Comparison of ENCODE assay signal across 1 cellular context in the genomic region with DNA sequence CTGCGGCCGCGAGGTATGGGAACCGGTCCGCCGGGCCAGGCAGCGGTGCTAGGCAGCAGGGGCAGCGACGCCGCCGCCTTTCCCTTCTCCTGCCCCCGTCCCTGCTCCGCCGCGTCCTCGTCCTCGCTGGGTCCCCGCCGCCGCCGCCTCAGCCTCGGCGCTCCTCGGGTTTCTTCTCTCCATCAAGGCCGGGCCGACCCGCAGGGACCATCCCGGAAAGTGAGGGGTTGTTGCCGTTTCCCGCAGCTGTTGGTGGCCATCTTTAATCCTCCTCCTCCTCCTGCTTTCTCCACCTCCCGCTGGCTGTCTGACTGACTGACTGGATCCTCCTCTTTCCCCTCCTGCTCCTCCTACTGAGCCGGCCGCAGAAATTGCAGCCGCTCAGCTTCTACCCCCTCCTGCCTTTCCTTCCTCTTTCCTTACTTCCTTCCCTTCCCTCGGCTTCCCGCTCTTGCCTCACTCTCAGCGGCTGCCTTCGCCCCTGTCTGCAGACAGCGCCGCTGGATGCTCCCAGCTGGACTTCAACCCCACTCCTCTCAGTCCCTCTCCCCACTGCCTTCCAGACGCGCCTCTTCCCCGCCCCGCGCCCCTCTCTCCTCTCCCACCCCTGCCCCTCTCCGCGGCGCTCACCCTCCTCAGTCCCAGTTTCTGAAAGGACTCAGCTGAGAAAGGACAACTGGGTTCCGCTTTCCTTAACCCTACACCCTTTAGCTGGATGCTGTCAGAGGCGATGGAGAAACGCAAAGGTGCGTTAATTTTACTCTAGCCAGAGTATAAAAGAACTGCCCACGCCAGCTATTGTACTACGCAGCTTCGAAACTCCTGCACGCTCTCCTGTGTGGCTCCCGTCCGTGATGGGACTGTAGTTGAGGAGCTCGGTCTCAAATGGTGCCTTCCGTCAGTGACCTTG.
TF ChIP-seq lines count a peak whose summit lies in the region.

A gene with protein sequence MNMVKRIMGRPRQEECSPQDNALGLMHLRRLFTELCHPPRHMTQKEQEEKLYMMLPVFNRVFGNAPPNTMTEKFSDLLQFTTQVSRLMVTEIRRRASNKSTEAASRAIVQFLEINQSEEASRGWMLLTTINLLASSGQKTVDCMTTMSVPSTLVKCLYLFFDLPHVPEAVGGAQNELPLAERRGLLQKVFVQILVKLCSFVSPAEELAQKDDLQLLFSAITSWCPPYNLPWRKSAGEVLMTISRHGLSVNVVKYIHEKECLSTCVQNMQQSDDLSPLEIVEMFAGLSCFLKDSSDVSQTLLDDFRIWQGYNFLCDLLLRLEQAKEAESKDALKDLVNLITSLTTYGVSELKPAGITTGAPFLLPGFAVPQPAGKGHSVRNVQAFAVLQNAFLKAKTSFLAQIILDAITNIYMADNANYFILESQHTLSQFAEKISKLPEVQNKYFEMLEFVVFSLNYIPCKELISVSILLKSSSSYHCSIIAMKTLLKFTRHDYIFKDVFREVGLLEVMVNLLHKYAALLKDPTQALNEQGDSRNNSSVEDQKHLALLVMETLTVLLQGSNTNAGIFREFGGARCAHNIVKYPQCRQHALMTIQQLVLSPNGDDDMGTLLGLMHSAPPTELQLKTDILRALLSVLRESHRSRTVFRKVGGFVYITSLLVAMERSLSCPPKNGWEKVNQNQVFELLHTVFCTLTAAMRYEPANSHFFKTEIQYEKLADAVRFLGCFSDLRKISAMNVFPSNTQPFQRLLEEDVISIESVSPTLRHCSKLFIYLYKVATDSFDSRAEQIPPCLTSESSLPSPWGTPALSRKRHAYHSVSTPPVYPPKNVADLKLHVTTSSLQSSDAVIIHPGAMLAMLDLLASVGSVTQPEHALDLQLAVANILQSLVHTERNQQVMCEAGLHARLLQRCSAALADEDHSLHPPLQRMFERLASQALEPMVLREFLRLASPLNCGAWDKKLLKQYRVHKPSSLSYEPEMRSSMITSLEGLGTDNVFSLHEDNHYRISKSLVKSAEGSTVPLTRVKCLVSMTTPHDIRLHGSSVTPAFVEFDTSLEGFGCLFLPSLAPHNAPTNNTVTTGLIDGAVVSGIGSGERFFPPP (N-terminal part only) (minus strand): TSS at position 309 of the 910 bp plus-strand sequence. CDS start 106,099 bp downstream, outside the sequence.

TF ChIP-seq in HepG2, 621 proteins besides CTCF, POLR2A, EP300 and RAD21 (continued from another document and continues in another):
- 0 out of 2 replicates have a peak, but pooled peaks have one; percentile 19 for TF ChIP-seq RFXAP (CRISPR knock-in tag; IDR thresholded peaks at IDR 0.05; ENCODE audit: borderline replicate concordance)
- TF ChIP-seq CBX5 (CRISPR knock-in tag; IDR thresholded peaks at IDR 0.05; ENCODE audit: borderline replicate concordance), result 0 out of 2 replicates have a peak, but pooled peaks have one; percentile 55
- TF ChIP-seq REXO4 (CRISPR knock-in tag; IDR thresholded peaks at IDR 0.05; ENCODE audit: borderline replicate concordance), result no peak
- TF ChIP-seq, protein P1, sequence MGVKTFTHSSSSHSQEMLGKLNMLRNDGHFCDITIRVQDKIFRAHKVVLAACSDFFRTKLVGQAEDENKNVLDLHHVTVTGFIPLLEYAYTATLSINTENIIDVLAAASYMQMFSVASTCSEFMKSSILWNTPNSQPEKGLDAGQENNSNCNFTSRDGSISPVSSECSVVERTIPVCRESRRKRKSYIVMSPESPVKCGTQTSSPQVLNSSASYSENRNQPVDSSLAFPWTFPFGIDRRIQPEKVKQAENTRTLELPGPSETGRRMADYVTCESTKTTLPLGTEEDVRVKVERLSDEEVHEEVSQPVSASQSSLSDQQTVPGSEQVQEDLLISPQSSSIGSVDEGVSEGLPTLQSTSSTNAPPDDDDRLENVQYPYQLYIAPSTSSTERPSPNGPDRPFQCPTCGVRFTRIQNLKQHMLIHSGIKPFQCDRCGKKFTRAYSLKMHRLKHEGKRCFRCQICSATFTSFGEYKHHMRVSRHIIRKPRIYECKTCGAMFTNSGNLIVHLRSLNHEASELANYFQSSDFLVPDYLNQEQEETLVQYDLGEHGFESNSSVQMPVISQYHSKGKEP (CRISPR knock-in tag; IDR thresholded peaks at IDR 0.05), result no peak
- TF ChIP-seq, protein P2, sequence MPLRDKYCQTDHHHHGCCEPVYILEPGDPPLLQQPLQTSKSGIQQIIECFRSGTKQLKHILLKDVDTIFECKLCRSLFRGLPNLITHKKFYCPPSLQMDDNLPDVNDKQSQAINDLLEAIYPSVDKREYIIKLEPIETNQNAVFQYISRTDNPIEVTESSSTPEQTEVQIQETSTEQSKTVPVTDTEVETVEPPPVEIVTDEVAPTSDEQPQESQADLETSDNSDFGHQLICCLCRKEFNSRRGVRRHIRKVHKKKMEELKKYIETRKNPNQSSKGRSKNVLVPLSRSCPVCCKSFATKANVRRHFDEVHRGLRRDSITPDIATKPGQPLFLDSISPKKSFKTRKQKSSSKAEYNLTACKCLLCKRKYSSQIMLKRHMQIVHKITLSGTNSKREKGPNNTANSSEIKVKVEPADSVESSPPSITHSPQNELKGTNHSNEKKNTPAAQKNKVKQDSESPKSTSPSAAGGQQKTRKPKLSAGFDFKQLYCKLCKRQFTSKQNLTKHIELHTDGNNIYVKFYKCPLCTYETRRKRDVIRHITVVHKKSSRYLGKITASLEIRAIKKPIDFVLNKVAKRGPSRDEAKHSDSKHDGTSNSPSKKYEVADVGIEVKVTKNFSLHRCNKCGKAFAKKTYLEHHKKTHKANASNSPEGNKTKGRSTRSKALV (CRISPR knock-in tag; IDR thresholded peaks at IDR 0.05), result no peak
- TF ChIP-seq ZFP90 (CRISPR knock-in tag; IDR thresholded peaks at IDR 0.05; ENCODE audit: borderline replicate concordance), result no peak
- TF ChIP-seq ONECUT2 (CRISPR knock-in tag; IDR thresholded peaks at IDR 0.05), result 0 out of 2 replicates have a peak, but pooled peaks have one; percentile 25
- TF ChIP-seq ZBTB7A (CRISPR knock-in tag; IDR thresholded peaks at IDR 0.05), result no peak
- TF ChIP-seq ZNF230 (CRISPR knock-in tag; IDR thresholded peaks at IDR 0.05), result no peak
- TF ChIP-seq TAF15 (IDR thresholded peaks at IDR 0.05; ENCODE audit: low read depth, low read length, poor library complexity, severe bottlenecking), result no peak
- peak; percentile 31; the same call in 1 of the 2 replicates for TF ChIP-seq ZNF614 (CRISPR knock-in tag; IDR thresholded peaks at IDR 0.05; ENCODE audit: borderline replicate concordance)
- TF ChIP-seq ZNF549 (CRISPR knock-in tag; IDR thresholded peaks at IDR 0.05), result no peak
- peak; percentile 68 for TF ChIP-seq RBM39 (IDR thresholded peaks at IDR 0.05; ENCODE audit: low read depth, low read length, poor library complexity, severe bottlenecking)
- TF ChIP-seq ZNF652 (CRISPR knock-in tag; IDR thresholded peaks at IDR 0.05; ENCODE audit: borderline replicate concordance, low read depth), result no peak
- TF ChIP-seq, protein P3, sequence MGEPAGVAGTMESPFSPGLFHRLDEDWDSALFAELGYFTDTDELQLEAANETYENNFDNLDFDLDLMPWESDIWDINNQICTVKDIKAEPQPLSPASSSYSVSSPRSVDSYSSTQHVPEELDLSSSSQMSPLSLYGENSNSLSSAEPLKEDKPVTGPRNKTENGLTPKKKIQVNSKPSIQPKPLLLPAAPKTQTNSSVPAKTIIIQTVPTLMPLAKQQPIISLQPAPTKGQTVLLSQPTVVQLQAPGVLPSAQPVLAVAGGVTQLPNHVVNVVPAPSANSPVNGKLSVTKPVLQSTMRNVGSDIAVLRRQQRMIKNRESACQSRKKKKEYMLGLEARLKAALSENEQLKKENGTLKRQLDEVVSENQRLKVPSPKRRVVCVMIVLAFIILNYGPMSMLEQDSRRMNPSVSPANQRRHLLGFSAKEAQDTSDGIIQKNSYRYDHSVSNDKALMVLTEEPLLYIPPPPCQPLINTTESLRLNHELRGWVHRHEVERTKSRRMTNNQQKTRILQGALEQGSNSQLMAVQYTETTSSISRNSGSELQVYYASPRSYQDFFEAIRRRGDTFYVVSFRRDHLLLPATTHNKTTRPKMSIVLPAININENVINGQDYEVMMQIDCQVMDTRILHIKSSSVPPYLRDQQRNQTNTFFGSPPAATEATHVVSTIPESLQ (CRISPR knock-in tag; conservative IDR thresholded peaks at IDR 0.05), result no peak
- no peak for TF ChIP-seq SUZ12 (IDR thresholded peaks at IDR 0.05; ENCODE audit: low read depth, low read length)
- TF ChIP-seq ZNF44 (CRISPR knock-in tag; IDR thresholded peaks at IDR 0.05), result no peak
- TF ChIP-seq, protein P4, sequence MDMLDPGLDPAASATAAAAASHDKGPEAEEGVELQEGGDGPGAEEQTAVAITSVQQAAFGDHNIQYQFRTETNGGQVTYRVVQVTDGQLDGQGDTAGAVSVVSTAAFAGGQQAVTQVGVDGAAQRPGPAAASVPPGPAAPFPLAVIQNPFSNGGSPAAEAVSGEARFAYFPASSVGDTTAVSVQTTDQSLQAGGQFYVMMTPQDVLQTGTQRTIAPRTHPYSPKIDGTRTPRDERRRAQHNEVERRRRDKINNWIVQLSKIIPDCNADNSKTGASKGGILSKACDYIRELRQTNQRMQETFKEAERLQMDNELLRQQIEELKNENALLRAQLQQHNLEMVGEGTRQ (IDR thresholded peaks at IDR 0.05; ENCODE audit: low read depth, low read length), result no peak
- TF ChIP-seq, protein P4 (CRISPR knock-in tag; IDR thresholded peaks at IDR 0.05; ENCODE audit: borderline replicate concordance), result no peak
- no peak for TF ChIP-seq ZSCAN30 (CRISPR knock-in tag; IDR thresholded peaks at IDR 0.05)
- no peak for TF ChIP-seq HNRNPUL1 (IDR thresholded peaks at IDR 0.05; ENCODE audit: low read depth, low read length)
- TF ChIP-seq ZNF720 (CRISPR knock-in tag; IDR thresholded peaks at IDR 0.05), result no peak
- TF ChIP-seq, protein P5, sequence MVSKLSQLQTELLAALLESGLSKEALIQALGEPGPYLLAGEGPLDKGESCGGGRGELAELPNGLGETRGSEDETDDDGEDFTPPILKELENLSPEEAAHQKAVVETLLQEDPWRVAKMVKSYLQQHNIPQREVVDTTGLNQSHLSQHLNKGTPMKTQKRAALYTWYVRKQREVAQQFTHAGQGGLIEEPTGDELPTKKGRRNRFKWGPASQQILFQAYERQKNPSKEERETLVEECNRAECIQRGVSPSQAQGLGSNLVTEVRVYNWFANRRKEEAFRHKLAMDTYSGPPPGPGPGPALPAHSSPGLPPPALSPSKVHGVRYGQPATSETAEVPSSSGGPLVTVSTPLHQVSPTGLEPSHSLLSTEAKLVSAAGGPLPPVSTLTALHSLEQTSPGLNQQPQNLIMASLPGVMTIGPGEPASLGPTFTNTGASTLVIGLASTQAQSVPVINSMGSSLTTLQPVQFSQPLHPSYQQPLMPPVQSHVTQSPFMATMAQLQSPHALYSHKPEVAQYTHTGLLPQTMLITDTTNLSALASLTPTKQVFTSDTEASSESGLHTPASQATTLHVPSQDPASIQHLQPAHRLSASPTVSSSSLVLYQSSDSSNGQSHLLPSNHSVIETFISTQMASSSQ (IDR thresholded peaks at IDR 0.05; ENCODE audit: low read depth), result no peak
- TF ChIP-seq, protein P5 (CRISPR knock-in tag; IDR thresholded peaks at IDR 0.05; ENCODE audit: borderline replicate concordance), result no peak
- TF ChIP-seq TAF1 (CRISPR knock-in tag; IDR thresholded peaks at IDR 0.05), result peak; percentile 72; the same call in 1 of the 2 replicates
- TF ChIP-seq ZNF496 (CRISPR knock-in tag; IDR thresholded peaks at IDR 0.05; ENCODE audit: insufficient replicate concordance), result no peak
- TF ChIP-seq ZNF850 (CRISPR knock-in tag; conservative IDR thresholded peaks at IDR 0.05), result no peak
- no peak for TF ChIP-seq ARNT2 (CRISPR knock-in tag; IDR thresholded peaks at IDR 0.05; ENCODE audit: low read depth)
- TF ChIP-seq ZNF207 (IDR thresholded peaks at IDR 0.05; ENCODE audit: borderline replicate concordance), result no peak
- TF ChIP-seq RFX1 (IDR thresholded peaks at IDR 0.05), result no peak
- TF ChIP-seq ZNF737 (CRISPR knock-in tag; IDR thresholded peaks at IDR 0.05; ENCODE audit: borderline replicate concordance), result no peak
- TF ChIP-seq, protein P6, sequence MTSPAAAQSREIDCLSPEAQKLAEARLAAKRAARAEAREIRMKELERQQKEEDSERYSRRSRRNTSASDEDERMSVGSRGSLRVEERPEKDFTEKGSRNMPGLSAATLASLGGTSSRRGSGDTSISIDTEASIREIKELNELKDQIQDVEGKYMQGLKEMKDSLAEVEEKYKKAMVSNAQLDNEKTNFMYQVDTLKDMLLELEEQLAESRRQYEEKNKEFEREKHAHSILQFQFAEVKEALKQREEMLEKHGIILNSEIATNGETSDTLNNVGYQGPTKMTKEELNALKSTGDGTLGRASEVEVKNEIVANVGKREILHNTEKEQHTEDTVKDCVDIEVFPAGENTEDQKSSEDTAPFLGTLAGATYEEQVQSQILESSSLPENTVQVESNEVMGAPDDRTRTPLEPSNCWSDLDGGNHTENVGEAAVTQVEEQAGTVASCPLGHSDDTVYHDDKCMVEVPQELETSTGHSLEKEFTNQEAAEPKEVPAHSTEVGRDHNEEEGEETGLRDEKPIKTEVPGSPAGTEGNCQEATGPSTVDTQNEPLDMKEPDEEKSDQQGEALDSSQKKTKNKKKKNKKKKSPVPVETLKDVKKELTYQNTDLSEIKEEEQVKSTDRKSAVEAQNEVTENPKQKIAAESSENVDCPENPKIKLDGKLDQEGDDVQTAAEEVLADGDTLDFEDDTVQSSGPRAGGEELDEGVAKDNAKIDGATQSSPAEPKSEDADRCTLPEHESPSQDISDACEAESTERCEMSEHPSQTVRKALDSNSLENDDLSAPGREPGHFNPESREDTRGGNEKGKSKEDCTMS (CRISPR knock-in tag; conservative IDR thresholded peaks at IDR 0.05), result no peak
- no peak for TF ChIP-seq ZC3H4 (CRISPR knock-in tag; IDR thresholded peaks at IDR 0.05; ENCODE audit: borderline replicate concordance)
- TF ChIP-seq SRF (IDR thresholded peaks at IDR 0.05; ENCODE audit: low read depth, low read length), result no peak
